12 cellular contexts compared by ENCODE assay signal in the genomic region with DNA sequence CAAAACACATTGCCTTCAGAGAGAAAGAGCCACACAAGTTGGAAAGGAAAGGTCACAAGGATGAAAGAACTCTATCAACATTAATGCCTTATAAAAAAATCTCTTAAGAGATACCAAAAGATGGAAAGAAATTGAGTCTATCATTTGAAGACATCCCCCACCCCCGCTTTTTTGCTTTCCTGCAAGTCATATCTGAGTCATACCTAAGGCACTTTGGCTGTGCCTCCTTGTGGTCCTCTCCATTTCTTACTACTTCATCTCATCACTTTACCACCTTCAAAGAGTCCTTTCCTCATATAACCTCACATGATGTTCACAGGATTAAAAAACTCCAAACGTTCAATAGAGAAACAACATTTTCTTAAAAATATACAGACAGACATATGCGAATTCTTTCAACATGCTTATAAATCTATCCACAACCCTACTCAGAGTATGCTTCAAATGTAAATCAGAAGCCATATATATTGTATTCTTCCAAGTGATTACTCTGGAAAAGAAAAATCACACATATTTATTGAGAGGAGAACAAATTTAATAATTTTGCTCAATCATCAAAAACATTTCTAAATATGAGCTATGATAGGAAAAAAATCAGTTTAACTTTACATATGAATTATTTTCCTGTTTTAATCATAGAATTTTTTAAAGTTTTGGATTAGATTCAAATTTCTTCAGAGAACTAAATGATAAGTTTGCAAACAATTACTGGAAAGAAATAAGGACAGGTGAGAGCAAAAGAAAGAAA.
DNase-seq lines count a peak whose midpoint lies in the region; ATAC-seq and TF ChIP-seq lines count a peak whose summit lies in the region.
"Had no signal": no experiment of that assay in that cellular context is flagged by ENCODE, and none has a peak within 500 bp of the region (broad histone marks: within the 10 kb centered on the region; RNA-seq: fewer than 3 reads in every experiment).

No MANE protein-coding gene starts in this region.

- H3K27me3 Mint-ChIP-seq in activated T-helper 17 cell treated with anti-CD3 and anti-CD28 coated beads, Interleukin-2, amount 50 U/mL, for 72 hours: no peaks in the 10 kb centered on the region
- no peaks in the 10 kb centered on the region for H3K27me3 Mint-ChIP-seq in stimulated activated naive CD8-positive, alpha-beta T cell treated with anti-CD3 and anti-CD28 coated beads, Interleukin-15, amount 100 ng/mL, for 72 hours
- peaks cover 30% of the 10 kb centered on the region for H3K27me3 Mint-ChIP-seq in type B pancreatic cell

- ATAC-seq in activated T-helper 17 cell treated with anti-CD3 and anti-CD28 coated beads, Interleukin-2, amount 50 U/mL, for 72 hours (replicated peaks): peak; percentile 88
- peak; percentile 75 for ATAC-seq in stimulated activated naive CD8-positive, alpha-beta T cell treated with anti-CD3 and anti-CD28 coated beads, Interleukin-15, amount 100 ng/mL, for 72 hours
- no peak for ATAC-seq in GM18909 (IDR thresholded peaks at IDR 0.05; ENCODE audit: poor library complexity, unreplicated experiment)

- no peak for TF ChIP-seq CTCF in type B pancreatic cell (conservative IDR thresholded peaks at IDR 0.05)

- peak overlapping the region; percentile 8 for H3K4me3 Mint-ChIP-seq in activated T-helper 17 cell treated with anti-CD3 and anti-CD28 coated beads, Interleukin-2, amount 50 U/mL, for 72 hours
- peak overlapping the region; percentile 24 to 44 for H3K4me3 Mint-ChIP-seq in stimulated activated naive CD8-positive, alpha-beta T cell treated with anti-CD3 and anti-CD28 coated beads, Interleukin-15, amount 100 ng/mL, for 72 hours
- no peak overlapping the region for H3K4me3 Mint-ChIP-seq in type B pancreatic cell

- DNase-seq in activated CD4-positive, CD25-positive, alpha-beta regulatory T cell (lab: John Stamatoyannopoulos, UW): peak in 3 of 4 experiments; percentile 2 to 14 (median 13)
- no peak for DNase-seq in activated CD4-positive, CD25-positive, alpha-beta regulatory T cell treated with anti-CD3 and anti-CD28 coated beads, Interleukin-2, amount 50 U/mL, for 72 hours
- DNase-seq in kidney tubule cell (ENCODE audit: low spot score): peak; percentile 47
- peak in 1 of 2 donors; percentile 37 for DNase-seq in stimulated activated naive CD8-positive, alpha-beta T cell treated with anti-CD3 and anti-CD28 coated beads, Interleukin-15, amount 100 ng/mL, for 72 hours
- no peak for DNase-seq in dermis blood vessel endothelial cell
- no peak for DNase-seq in type B pancreatic cell (ENCODE audit: extremely low spot score, unreplicated experiment)
- DNase-seq: effector CD4-positive, alpha-beta T cell; GF-D8; HCEC 1CT; MV-4-11 had no signal

- H3K36me3 Mint-ChIP-seq in activated T-helper 17 cell treated with anti-CD3 and anti-CD28 coated beads, Interleukin-2, amount 50 U/mL, for 72 hours (ENCODE audit: low read depth): no peaks in the 10 kb centered on the region
- H3K36me3 Mint-ChIP-seq in type B pancreatic cell: no peaks in the 10 kb centered on the region

- no peaks in the 10 kb centered on the region for H3K9me3 Mint-ChIP-seq in activated T-helper 17 cell treated with anti-CD3 and anti-CD28 coated beads, Interleukin-2, amount 50 U/mL, for 72 hours
- H3K9me3 Mint-ChIP-seq in stimulated activated naive CD8-positive, alpha-beta T cell treated with anti-CD3 and anti-CD28 coated beads, Interleukin-15, amount 100 ng/mL, for 72 hours: peaks cover 10 to 17% of the 10 kb centered on the region in 2 donors
- H3K9me3 Mint-ChIP-seq in type B pancreatic cell: peaks cover 2% of the 10 kb centered on the region

- H3K27ac Mint-ChIP-seq in activated T-helper 17 cell treated with anti-CD3 and anti-CD28 coated beads, Interleukin-2, amount 50 U/mL, for 72 hours: no peak overlapping the region
- peak overlapping the region in 1 of 2 donors; percentile 74 for H3K27ac Mint-ChIP-seq in stimulated activated naive CD8-positive, alpha-beta T cell treated with anti-CD3 and anti-CD28 coated beads, Interleukin-15, amount 100 ng/mL, for 72 hours
- no peak overlapping the region for H3K27ac Mint-ChIP-seq in type B pancreatic cell

- H3K4me1 Mint-ChIP-seq in activated T-helper 17 cell treated with anti-CD3 and anti-CD28 coated beads, Interleukin-2, amount 50 U/mL, for 72 hours: peaks cover 7% of the 10 kb centered on the region
- peaks cover 51% of the 10 kb centered on the region for H3K4me1 Mint-ChIP-seq in stimulated activated naive CD8-positive, alpha-beta T cell treated with anti-CD3 and anti-CD28 coated beads, Interleukin-15, amount 100 ng/mL, for 72 hours
- peaks cover 8% of the 10 kb centered on the region for H3K4me1 Mint-ChIP-seq in type B pancreatic cell (ENCODE audit: unreplicated experiment)

Comparison
In these comparisons a context has a peak if more than half of its experiments do, and no peak if none do; other contexts are left out.
1. DNase-seq: peak in activated CD4-positive, CD25-positive, alpha-beta regulatory T cell (3 of 4) and kidney tubule cell (single experiment); none in activated CD4-positive, CD25-positive, alpha-beta regulatory T cell treated with anti-CD3 and anti-CD28 coated beads, Interleukin-2, amount 50 U/mL, for 72 hours (single experiment), dermis blood vessel endothelial cell (single experiment) and type B pancreatic cell (single experiment).